ENCODE assay signal across 8 cellular contexts in genomic region chr19:5718032-5718578, GRCh38. TPM values are rescaled to one million over a fixed set of nuclear protein-coding genes. Genes with fewer than 3 reads are reported as not detected.
A peak's percentile ranks its signal among the peaks of the same experiment; 100 is the strongest.
DNase-seq lines count a peak whose midpoint lies in the region; ATAC-seq and FAIRE-seq lines count a peak whose summit lies in the region.

No MANE protein-coding gene starts in this region.

- H2AK5ac ChIP-seq in mesenchymal stem cell (ENCODE audit: low read length, severe bottlenecking): no peak overlapping the region

- no peak overlapping the region for H2BK120ac ChIP-seq in mesenchymal stem cell (ENCODE audit: low read depth, low read length)

- H3K4me3 ChIP-seq in ACC112 (ENCODE audit: low read depth, low read length) (peak overlapping the region; percentile 91), mesenchymal stem cell (ENCODE audit: insufficient read depth in 1 of 2, low read depth in 1 of 2, low read length in 2 of 2) (peak overlapping the region in 1 of 2 experiments; percentile 96)

- H3K79me1 ChIP-seq in mesenchymal stem cell (replicated peaks; ENCODE audit: low read length, poor library complexity, severe bottlenecking): peaks cover 11% of the 10 kb centered on the region

- peak overlapping the region; percentile 100 for H3K9ac ChIP-seq in mesenchymal stem cell (ENCODE audit: low read length)

- H3K4me1 ChIP-seq in ACC112 (ENCODE audit: control insufficient read depth, insufficient read depth, low read length, unreplicated experiment) (peaks cover 10% of the 10 kb centered on the region), mesenchymal stem cell (ENCODE audit: control insufficient read depth, insufficient read depth, low read depth, low read length) (peaks cover 14% of the 10 kb centered on the region)

- H2BK12ac ChIP-seq in mesenchymal stem cell (ENCODE audit: low read length in 2 of 2): no peak overlapping the region

- H3K27me3 Mint-ChIP-seq in IgD-negative memory B cell: no peaks in the 10 kb centered on the region
- H3K27me3 Mint-ChIP-seq in activated naive CD8-positive, alpha-beta T cell: no peaks in the 10 kb centered on the region

- peaks cover 13 to 17% (median 17%) of the 10 kb centered on the region in 3 donors for H3K4me1 Mint-ChIP-seq in IgD-negative memory B cell
- peaks cover 26% of the 10 kb centered on the region for H3K4me1 Mint-ChIP-seq in activated naive CD8-positive, alpha-beta T cell (ENCODE audit: low read depth)

- H3K4me3 Mint-ChIP-seq in IgD-negative memory B cell: peak overlapping the region; percentile 88 to 95 (median 92)
- H3K4me3 Mint-ChIP-seq in activated naive CD8-positive, alpha-beta T cell: peak overlapping the region; percentile 97

- H3K27ac Mint-ChIP-seq in IgD-negative memory B cell: peak overlapping the region in 2 of 3 donors; percentile 80 to 99
- peak overlapping the region; percentile 97 for H3K27ac Mint-ChIP-seq in activated naive CD8-positive, alpha-beta T cell

- DNase-seq in mesenchymal stem cell: peak; percentile 86
- no peak for DNase-seq in LoVo (ENCODE audit: low spot score)
- DNase-seq in urothelium cell line (ENCODE audit: low spot score): no peak
- DNase-seq in globus pallidus (ENCODE audit: low spot score): no peak

- no peak overlapping the region for H2BK5ac ChIP-seq in mesenchymal stem cell (ENCODE audit: low read depth, low read length, poor library complexity, severe bottlenecking)

- peak overlapping the region; percentile 79 for H3K4me2 ChIP-seq in mesenchymal stem cell (ENCODE audit: low read length, poor library complexity, severe bottlenecking)

- no peak overlapping the region for H3K23ac ChIP-seq in mesenchymal stem cell (ENCODE audit: low read length in 2 of 2)

- H2BK15ac ChIP-seq in mesenchymal stem cell (ENCODE audit: low read depth, poor library complexity, severe bottlenecking): no peak overlapping the region

- H3K9me3 ChIP-seq in mesenchymal stem cell (ENCODE audit: control insufficient read depth, low read length): no peaks in the 10 kb centered on the region

- H2AFZ ChIP-seq in ACC112 (ENCODE audit: low read length, unreplicated experiment): no peak overlapping the region
- H2AFZ ChIP-seq in mesenchymal stem cell (ENCODE audit: low read depth, low read length): no peak overlapping the region

- no peak overlapping the region for H3K18ac ChIP-seq in mesenchymal stem cell (ENCODE audit: low read depth in 1 of 2, low read length in 2 of 2)

- H3K9me3 Mint-ChIP-seq in IgD-negative memory B cell: no peaks in the 10 kb centered on the region
- no peaks in the 10 kb centered on the region for H3K9me3 Mint-ChIP-seq in activated naive CD8-positive, alpha-beta T cell (ENCODE audit: low read depth)

- ATAC-seq in HG02642 (IDR thresholded peaks at IDR 0.05; ENCODE audit: poor library complexity, unreplicated experiment): no peak

- no peak overlapping the region for H4K8ac ChIP-seq in mesenchymal stem cell (ENCODE audit: low read length)

- no peak overlapping the region for H3K4ac ChIP-seq in mesenchymal stem cell (ENCODE audit: low read depth in 1 of 2, low read length in 2 of 2)

- H4K91ac ChIP-seq in mesenchymal stem cell (ENCODE audit: low read length): no peak overlapping the region

- H3K79me2 ChIP-seq in ACC112 (ENCODE audit: control insufficient read depth, insufficient read depth, low read length, unreplicated experiment): peaks cover 53% of the 10 kb centered on the region

- WGBS in mesenchymal stem cell: 40% methylated on average over 13 of the region's 14 CpGs

- H3K36me3 ChIP-seq in ACC112 (ENCODE audit: insufficient read depth, low read length): no peaks in the 10 kb centered on the region; the same call in 1 of the 2 replicates
- peaks cover 16 to 20% of the 10 kb centered on the region in 2 experiments for H3K36me3 ChIP-seq in mesenchymal stem cell (ENCODE audit: control insufficient read depth in 1 of 2, insufficient read depth in 2 of 2, low read depth in 1 of 2, low read length in 2 of 2)

- H3K36me3 Mint-ChIP-seq in IgD-negative memory B cell: no peaks in the 10 kb centered on the region
- H3K36me3 Mint-ChIP-seq in activated naive CD8-positive, alpha-beta T cell: peaks cover 11% of the 10 kb centered on the region

- H3K14ac ChIP-seq in mesenchymal stem cell (ENCODE audit: low read length in 2 of 2): no peak overlapping the region

- H3K27ac ChIP-seq in ACC112 (ENCODE audit: low read depth, low read length) (peak overlapping the region; percentile 91), mesenchymal stem cell (ENCODE audit: low read length, poor library complexity, severe bottlenecking) (peak overlapping the region; percentile 45)

- H3K27me3 ChIP-seq in ACC112 (ENCODE audit: insufficient read depth, low read length) (no peaks in the 10 kb centered on the region), mesenchymal stem cell (ENCODE audit: control insufficient read depth in 1 of 2, insufficient read depth in 1 of 2, low read length in 2 of 2) (no peaks in the 10 kb centered on the region)

- FAIRE-seq in urothelium cell line (lab: Jason Lieb, UNC): no peak

RNA-seq across cellular contexts. Expression of gene LONP1, which starts 1.8 kb away (rescaled TPM):
- 38.5 TPM for polyA plus RNA-seq in IgD-negative memory B cell
- polyA plus RNA-seq in mesenchymal stem cell (2013, experiment 1 of 2): 42.5 TPM
- polyA plus RNA-seq in mesenchymal stem cell (2013, experiment 2 of 2): 41.2 TPM

RNA-seq across cellular contexts. Expression of gene CATSPERD, which starts 2.3 kb away (rescaled TPM):
- not detected for polyA plus RNA-seq in IgD-negative memory B cell
- not detected for polyA plus RNA-seq in mesenchymal stem cell (2013, experiment 1 of 2)
- polyA plus RNA-seq in mesenchymal stem cell (2013, experiment 2 of 2): not detected

RNA-seq across cellular contexts. Expression of gene RPL36, which starts 28.0 kb away (rescaled TPM):
- polyA plus RNA-seq in IgD-negative memory B cell: 2,640 TPM
- 1,659 TPM for polyA plus RNA-seq in mesenchymal stem cell (2013, experiment 1 of 2)
- 1,656 TPM for polyA plus RNA-seq in mesenchymal stem cell (2013, experiment 2 of 2)

RNA-seq across cellular contexts. Expression of gene HSD11B1L, which starts 37.3 kb away (rescaled TPM):
- 2.1 TPM for polyA plus RNA-seq in IgD-negative memory B cell
- 13.7 TPM for polyA plus RNA-seq in mesenchymal stem cell (2013, experiment 1 of 2)
- 13.5 TPM for polyA plus RNA-seq in mesenchymal stem cell (2013, experiment 2 of 2)

RNA-seq across cellular contexts. Expression of gene MICOS13, which starts 37.8 kb away (rescaled TPM):
- 107 TPM for polyA plus RNA-seq in IgD-negative memory B cell
- 58.1 TPM for polyA plus RNA-seq in mesenchymal stem cell (2013, experiment 1 of 2)
- 61.4 TPM for polyA plus RNA-seq in mesenchymal stem cell (2013, experiment 2 of 2)
